In genomic region chr14:70822706-70823185, GRCh38 we compare ENCODE assay signal across 8 cellular contexts. TPM values are rescaled to one million over a fixed set of nuclear protein-coding genes. Genes with fewer than 3 reads are reported as not detected.
A peak's percentile ranks its signal among the peaks of the same experiment; 100 is the strongest.
DNase-seq lines count a peak whose midpoint lies in the region; ATAC-seq, FAIRE-seq and TF ChIP-seq lines count a peak whose summit lies in the region.

No MANE protein-coding gene starts in this region.

- POLR2A ChIA-PET in activated naive CD8-positive, alpha-beta T cell treated with anti-CD3 and anti-CD28 coated beads, Interleukin-2, amount 10 ng/mL, durations not matched to agents 7 days and 5 days (lab: Charles Lee) = interaction anchor here (1.0 to 1.9 kb wide), 5 partner anchors 62 to 84 kb away, joined by 4 to 11 read pairs (median 6); partner anchors contain the start of gene PCNX1

- no peak overlapping the region for H3K27ac ChIP-seq in smooth muscle cell (ENCODE audit: low read depth)

- H4K20me1 ChIP-seq in smooth muscle cell (ENCODE audit: low read depth) = no peaks in the 10 kb centered on the region

- no peaks in the 10 kb centered on the region for H3K9me3 ChIP-seq in iPS-15b (ENCODE audit: control insufficient read depth, insufficient read depth, low read length)
- H3K9me3 ChIP-seq in smooth muscle cell (replicated peaks; ENCODE audit: low read depth) = no peaks in the 10 kb centered on the region

- H3K27ac Mint-ChIP-seq in activated naive CD8-positive, alpha-beta T cell treated with anti-CD3 and anti-CD28 coated beads, Interleukin-2, amount 10 ng/mL, durations not matched to agents 7 days and 5 days = peak overlapping the region; percentile 77

- 3% methylated on average over 14 of the region's 19 CpGs for WGBS in smooth muscle cell (ENCODE audit: low lambda C conversion rate)

- TF ChIP-seq POLR2A in H54 (IDR thresholded peaks at IDR 0.05; ENCODE audit: low read depth, low read length) = no peak

- peak overlapping the region; percentile 64 for H2AFZ ChIP-seq in smooth muscle cell (ENCODE audit: low read depth)

- no peak for ATAC-seq in activated naive CD8-positive, alpha-beta T cell treated with anti-CD3 and anti-CD28 coated beads, Interleukin-2, amount 10 ng/mL, durations not matched to agents 7 days and 5 days (ENCODE audit: low read depth)
- ATAC-seq in HG02885 (IDR thresholded peaks at IDR 0.05; ENCODE audit: poor library complexity, unreplicated experiment) = no peak

- H3K4me1 ChIP-seq in iPS-15b (ENCODE audit: control insufficient read depth, insufficient read depth, low read length) (peaks cover 13% of the 10 kb centered on the region), smooth muscle cell (ENCODE audit: low read depth) (peaks cover 11% of the 10 kb centered on the region)

- H3F3A ChIP-seq in smooth muscle cell (ENCODE audit: low read depth) = peaks cover 4% of the 10 kb centered on the region

- H3K27me3 ChIP-seq in iPS-15b (ENCODE audit: control insufficient read depth, insufficient read depth, low read length) (peaks cover 42% of the 10 kb centered on the region), smooth muscle cell (ENCODE audit: low read depth) (no peaks in the 10 kb centered on the region)

- peaks cover 3% of the 10 kb centered on the region for H3K36me3 Mint-ChIP-seq in activated naive CD8-positive, alpha-beta T cell treated with anti-CD3 and anti-CD28 coated beads, Interleukin-2, amount 10 ng/mL, durations not matched to agents 7 days and 5 days

- no peak for TF ChIP-seq CTCF in smooth muscle cell (IDR thresholded peaks at IDR 0.05; ENCODE audit: borderline replicate concordance, insufficient read depth, poor library complexity, severe bottlenecking)

- peak overlapping the region; percentile 85 for H3K4me3 ChIP-seq in iPS-15b (ENCODE audit: low read depth, low read length)
- H3K4me3 ChIP-seq in smooth muscle cell = peak overlapping the region; percentile 66

- H3K4me3 Mint-ChIP-seq in activated naive CD8-positive, alpha-beta T cell treated with anti-CD3 and anti-CD28 coated beads, Interleukin-2, amount 10 ng/mL, durations not matched to agents 7 days and 5 days = peak overlapping the region; percentile 92

- no peaks in the 10 kb centered on the region for H3K36me3 ChIP-seq in iPS-15b (ENCODE audit: control insufficient read depth, insufficient read depth, low read length)
- no peaks in the 10 kb centered on the region for H3K36me3 ChIP-seq in smooth muscle cell (ENCODE audit: low read depth)

- H3K4me1 Mint-ChIP-seq in activated naive CD8-positive, alpha-beta T cell treated with anti-CD3 and anti-CD28 coated beads, Interleukin-2, amount 10 ng/mL, durations not matched to agents 7 days and 5 days = peaks cover 23% of the 10 kb centered on the region

- no peaks in the 10 kb centered on the region for H3K79me2 ChIP-seq in smooth muscle cell (ENCODE audit: low read depth)

- H3K4me2 ChIP-seq in smooth muscle cell = peak overlapping the region; percentile 91

- H3K9ac ChIP-seq in iPS-15b (ENCODE audit: low read depth, low read length) (no peak overlapping the region), smooth muscle cell (ENCODE audit: low read depth) (peak overlapping the region; percentile 47)

- peak; percentile 25 for DNase-seq in DMS79 (lab: John Stamatoyannopoulos, UW)
- peak; percentile 17 for DNase-seq in NCI-H1092 (lab: John Stamatoyannopoulos, UW)
- DNase-seq in activated naive CD8-positive, alpha-beta T cell treated with anti-CD3 and anti-CD28 coated beads, Interleukin-2, amount 10 ng/mL, durations not matched to agents 7 days and 5 days = peak; percentile 44
- no peak for DNase-seq in smooth muscle cell (lab: John Stamatoyannopoulos, UW; ENCODE audit: unreplicated experiment)
- DNase-seq in H54 (ENCODE audit: insufficient read length, low spot score) = no peak
- no peak for DNase-seq in NCI-H524 treated with DMSO at 0.1 percent for 48 hours (lab: John Stamatoyannopoulos, UW)

- H3K27me3 Mint-ChIP-seq in activated naive CD8-positive, alpha-beta T cell treated with anti-CD3 and anti-CD28 coated beads, Interleukin-2, amount 10 ng/mL, durations not matched to agents 7 days and 5 days = peaks cover 20% of the 10 kb centered on the region

- no peaks in the 10 kb centered on the region for H3K9me3 Mint-ChIP-seq in activated naive CD8-positive, alpha-beta T cell treated with anti-CD3 and anti-CD28 coated beads, Interleukin-2, amount 10 ng/mL, durations not matched to agents 7 days and 5 days

- no peak for FAIRE-seq in H54 (lab: Jason Lieb, UNC)

RNA-seq across cellular contexts. Expression of gene MAP3K9, which starts 13.4 kb away (rescaled TPM):
- total RNA-seq in activated naive CD8-positive, alpha-beta T cell treated with anti-CD3 and anti-CD28 coated beads, Interleukin-2, amount 10 ng/mL, durations not matched to agents 7 days and 5 days = 1 to 10 TPM; 8.2 to 8.9 TPM
- total RNA-seq in smooth muscle cell = 2.0 and 2.4 TPM in 2 replicates
- 0.22 and 1.8 TPM in 2 replicates for polyA plus RNA-seq in smooth muscle cell

Comparison
In these comparisons a context has a peak if more than half of its experiments do, and no peak if none do; other contexts are left out.
1. DNase-seq: peak in DMS79 (single experiment), NCI-H1092 (single experiment) and activated naive CD8-positive, alpha-beta T cell treated with anti-CD3 and anti-CD28 coated beads, Interleukin-2, amount 10 ng/mL, durations not matched to agents 7 days and 5 days (single experiment); none in smooth muscle cell (single experiment), H54 (single experiment) and NCI-H524 treated with DMSO at 0.1 percent for 48 hours (single experiment).